ENCODE assay signal across 19 cellular contexts in the genomic region with DNA sequence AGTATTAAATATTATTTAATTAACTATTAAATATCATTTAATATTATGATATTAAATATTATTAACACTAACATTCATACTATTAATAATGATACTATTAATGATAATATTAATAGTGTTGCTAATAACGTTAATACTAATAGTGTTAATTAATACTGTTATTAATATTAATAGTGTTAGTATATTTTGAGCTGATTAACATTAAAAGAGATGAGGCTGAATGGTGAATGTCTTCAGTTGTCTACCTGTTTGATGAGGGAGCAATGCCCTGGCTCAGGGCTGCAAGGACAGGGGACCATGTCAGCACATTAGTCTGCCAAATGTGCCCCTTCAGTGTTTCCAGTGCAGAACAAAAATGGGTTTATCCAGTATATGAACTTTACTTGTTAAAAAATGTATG.
"Had no signal": no experiment of that assay in that cellular context is flagged by ENCODE, and none has a peak within 500 bp of the region (broad histone marks: within the 10 kb centered on the region; RNA-seq: fewer than 3 reads in every experiment).

No MANE protein-coding gene starts in this region.

- H3K9me3 ChIP-seq: esophagus muscularis mucosa, gastrocnemius medialis, neutrophil, thyroid gland had no signal

- DNase-seq: effector memory CD8-positive, alpha-beta T cell; gastrocnemius medialis; left colon; left ventricle myocardium superior; mesendoderm; naive thymus-derived CD4-positive, alpha-beta T cell; nephron progenitor cell; posterior cingulate gyrus; stimulated activated CD4-positive, alpha-beta T cell treated with anti-CD3 and anti-CD28 coated beads, Interleukin-2, amount 100 ng/mL, for 24 hours; stimulated activated CD4-positive, alpha-beta T cell treated with anti-CD3 and anti-CD28 coated beads, Interleukin-4, amount 100 ng/mL, for 4 hours; stimulated activated naive B cell treated with anti-CD40 and anti-IgM and Interleukin-4, amounts not matched to agents 10 μg/mL and 1 μg/mL and 100 μg/mL, for 72 hours; thyroid gland had no signal

- H3K9me3 Mint-ChIP-seq: type B pancreatic cell had no signal

- ATAC-seq: effector memory CD8-positive, alpha-beta T cell; gastrocnemius medialis; left colon; left ventricle myocardium superior; naive thymus-derived CD4-positive, alpha-beta T cell; sciatic nerve; stimulated activated naive B cell treated with anti-CD40 and anti-IgM and Interleukin-4, amounts not matched to agents 10 μg/mL and 1 μg/mL and 100 μg/mL, for 72 hours had no signal

- H3K4me3 ChIP-seq: esophagus muscularis mucosa, gastrocnemius medialis, lung, thyroid gland had no signal

- FAIRE-seq: urothelium cell line had no signal

- H3K27ac Mint-ChIP-seq: effector memory CD8-positive, alpha-beta T cell; naive thymus-derived CD4-positive, alpha-beta T cell; type B pancreatic cell had no signal

- H3K27me3 Mint-ChIP-seq: type B pancreatic cell had no signal

- H3K27ac ChIP-seq: epithelial cell of prostate, esophagus muscularis mucosa, gastrocnemius medialis, neutrophil, thyroid gland had no signal

- H3K36me3 ChIP-seq: esophagus muscularis mucosa, gastrocnemius medialis, neutrophil, thyroid gland had no signal

- H3K4me3 Mint-ChIP-seq: effector memory CD8-positive, alpha-beta T cell; naive thymus-derived CD4-positive, alpha-beta T cell; nephron progenitor cell; stimulated activated naive B cell treated with anti-CD40 and anti-IgM and Interleukin-4, amounts not matched to agents 10 μg/mL and 1 μg/mL and 100 μg/mL, for 72 hours; type B pancreatic cell had no signal

- H3K27me3 ChIP-seq: esophagus muscularis mucosa, gastrocnemius medialis, neutrophil, thyroid gland had no signal

- H3K4me1 Mint-ChIP-seq: naive thymus-derived CD4-positive, alpha-beta T cell had no signal

- H3K4me1 ChIP-seq: esophagus muscularis mucosa, gastrocnemius medialis, thyroid gland had no signal

- H3K36me3 Mint-ChIP-seq: naive thymus-derived CD4-positive, alpha-beta T cell; type B pancreatic cell had no signal
